ENCODE assay signal across 1 cellular context in the genomic region with DNA sequence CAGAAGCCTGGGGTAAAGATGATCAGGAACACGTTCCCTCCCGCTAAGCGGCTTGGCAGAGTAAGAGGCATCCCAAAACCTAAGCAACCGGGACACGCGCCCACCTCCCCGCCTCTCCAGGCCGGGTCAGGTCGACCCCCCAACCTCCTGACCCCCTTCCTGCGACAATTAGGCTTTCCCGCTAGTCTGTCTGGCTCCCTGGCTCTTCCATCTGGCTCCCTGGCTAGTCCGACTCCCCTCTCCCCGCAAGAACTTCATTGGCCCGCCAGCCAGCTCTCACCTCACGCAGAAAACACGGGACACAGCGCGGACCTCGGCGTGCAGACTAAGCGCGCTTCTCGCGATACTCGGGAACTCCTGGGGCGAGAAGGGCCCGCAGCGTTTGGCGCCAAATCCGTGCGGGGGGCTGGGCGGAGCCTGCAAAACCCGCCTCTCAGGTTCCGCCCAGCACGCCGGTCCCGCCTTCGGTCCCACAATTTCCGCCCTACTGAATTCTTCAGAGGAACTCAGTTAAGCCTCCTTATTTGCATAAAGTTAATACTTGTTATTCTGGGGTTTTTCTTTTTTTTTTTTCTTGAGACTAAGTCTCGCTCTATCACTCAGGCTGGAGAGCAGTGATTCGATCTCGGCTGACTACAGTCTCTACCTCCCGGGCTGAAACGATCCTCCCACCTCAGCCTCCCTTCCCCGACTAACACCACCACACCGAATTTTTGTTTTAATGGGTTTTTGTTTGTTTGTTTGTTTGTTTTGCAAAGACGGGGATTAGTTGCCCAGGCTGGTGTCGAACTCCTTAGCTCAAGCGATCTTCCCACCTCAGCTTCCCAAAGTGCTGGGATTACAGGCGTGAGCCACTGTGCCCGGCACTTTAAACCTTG.
TF ChIP-seq lines count a peak whose summit lies in the region.

TSS of gene TIPIN (minus strand) at position 327 of the 878 bp plus-strand sequence. CDS start 3,738 bp downstream, outside the sequence.

TF ChIP-seq in HepG2, 621 proteins besides CTCF, POLR2A, EP300 and RAD21 (continued from another document and continues in another):
- peak; percentile 82 for TF ChIP-seq NRL (CRISPR knock-in tag; IDR thresholded peaks at IDR 0.05; ENCODE audit: borderline replicate concordance)
- TF ChIP-seq ZNF615 (CRISPR knock-in tag; IDR thresholded peaks at IDR 0.05; ENCODE audit: borderline replicate concordance): no peak
- TF ChIP-seq, protein P1, sequence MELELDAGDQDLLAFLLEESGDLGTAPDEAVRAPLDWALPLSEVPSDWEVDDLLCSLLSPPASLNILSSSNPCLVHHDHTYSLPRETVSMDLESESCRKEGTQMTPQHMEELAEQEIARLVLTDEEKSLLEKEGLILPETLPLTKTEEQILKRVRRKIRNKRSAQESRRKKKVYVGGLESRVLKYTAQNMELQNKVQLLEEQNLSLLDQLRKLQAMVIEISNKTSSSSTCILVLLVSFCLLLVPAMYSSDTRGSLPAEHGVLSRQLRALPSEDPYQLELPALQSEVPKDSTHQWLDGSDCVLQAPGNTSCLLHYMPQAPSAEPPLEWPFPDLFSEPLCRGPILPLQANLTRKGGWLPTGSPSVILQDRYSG (CRISPR knock-in tag; IDR thresholded peaks at IDR 0.05): no peak
- peak; percentile 68; the same call in 1 of the 2 replicates for TF ChIP-seq REPIN1 (CRISPR knock-in tag; IDR thresholded peaks at IDR 0.05; ENCODE audit: borderline replicate concordance, low read depth)
- no peak for TF ChIP-seq SRF (IDR thresholded peaks at IDR 0.05; ENCODE audit: low read depth, low read length)
- TF ChIP-seq NR2F6 (IDR thresholded peaks at IDR 0.05): no peak
- 0 out of 2 replicates have a peak, but pooled peaks have one; percentile 21 for TF ChIP-seq NR2F6 (CRISPR knock-in tag; IDR thresholded peaks at IDR 0.05)
- no peak for TF ChIP-seq ZNF317 (CRISPR knock-in tag; IDR thresholded peaks at IDR 0.05)
- peak; percentile 91; the same call in 1 of the 2 replicates for TF ChIP-seq ZNF101 (CRISPR knock-in tag; IDR thresholded peaks at IDR 0.05; ENCODE audit: borderline replicate concordance, low read depth)
- TF ChIP-seq ZNF687 (CRISPR knock-in tag; IDR thresholded peaks at IDR 0.05): peak; percentile 97
- no peak for TF ChIP-seq ZIK1 (CRISPR knock-in tag; IDR thresholded peaks at IDR 0.05; ENCODE audit: borderline replicate concordance, low read depth)
- no peak; the same call in none of the 2 replicates for TF ChIP-seq SALL2 (CRISPR knock-in tag; IDR thresholded peaks at IDR 0.05)
- 0 out of 2 replicates have a peak, but pooled peaks have one; percentile 41 for TF ChIP-seq ZNF121 (CRISPR knock-in tag; IDR thresholded peaks at IDR 0.05)
- TF ChIP-seq ZNF704 (CRISPR knock-in tag; IDR thresholded peaks at IDR 0.05; ENCODE audit: borderline replicate concordance): peak; percentile 72; the same call in 1 of the 2 replicates
- TF ChIP-seq THAP8 (CRISPR knock-in tag; IDR thresholded peaks at IDR 0.05; ENCODE audit: borderline replicate concordance): no peak; the same call in 1 of the 2 replicates
- no peak for TF ChIP-seq FOXP1 (IDR thresholded peaks at IDR 0.05)
- peak; percentile 15; the same call in 1 of the 2 replicates for TF ChIP-seq FOXP1 (CRISPR knock-in tag; IDR thresholded peaks at IDR 0.05)
- TF ChIP-seq ZNF556 (CRISPR knock-in tag; IDR thresholded peaks at IDR 0.05; ENCODE audit: borderline replicate concordance): 0 out of 2 replicates have a peak, but pooled peaks have one; percentile 51
- peak; percentile 80; the same call in 1 of the 2 replicates for TF ChIP-seq ZNF274 (CRISPR knock-in tag; IDR thresholded peaks at IDR 0.05)
- peak; percentile 90; the same call in 1 of the 2 replicates for TF ChIP-seq ZNF251 (CRISPR knock-in tag; IDR thresholded peaks at IDR 0.05)
- TF ChIP-seq, protein P2, sequence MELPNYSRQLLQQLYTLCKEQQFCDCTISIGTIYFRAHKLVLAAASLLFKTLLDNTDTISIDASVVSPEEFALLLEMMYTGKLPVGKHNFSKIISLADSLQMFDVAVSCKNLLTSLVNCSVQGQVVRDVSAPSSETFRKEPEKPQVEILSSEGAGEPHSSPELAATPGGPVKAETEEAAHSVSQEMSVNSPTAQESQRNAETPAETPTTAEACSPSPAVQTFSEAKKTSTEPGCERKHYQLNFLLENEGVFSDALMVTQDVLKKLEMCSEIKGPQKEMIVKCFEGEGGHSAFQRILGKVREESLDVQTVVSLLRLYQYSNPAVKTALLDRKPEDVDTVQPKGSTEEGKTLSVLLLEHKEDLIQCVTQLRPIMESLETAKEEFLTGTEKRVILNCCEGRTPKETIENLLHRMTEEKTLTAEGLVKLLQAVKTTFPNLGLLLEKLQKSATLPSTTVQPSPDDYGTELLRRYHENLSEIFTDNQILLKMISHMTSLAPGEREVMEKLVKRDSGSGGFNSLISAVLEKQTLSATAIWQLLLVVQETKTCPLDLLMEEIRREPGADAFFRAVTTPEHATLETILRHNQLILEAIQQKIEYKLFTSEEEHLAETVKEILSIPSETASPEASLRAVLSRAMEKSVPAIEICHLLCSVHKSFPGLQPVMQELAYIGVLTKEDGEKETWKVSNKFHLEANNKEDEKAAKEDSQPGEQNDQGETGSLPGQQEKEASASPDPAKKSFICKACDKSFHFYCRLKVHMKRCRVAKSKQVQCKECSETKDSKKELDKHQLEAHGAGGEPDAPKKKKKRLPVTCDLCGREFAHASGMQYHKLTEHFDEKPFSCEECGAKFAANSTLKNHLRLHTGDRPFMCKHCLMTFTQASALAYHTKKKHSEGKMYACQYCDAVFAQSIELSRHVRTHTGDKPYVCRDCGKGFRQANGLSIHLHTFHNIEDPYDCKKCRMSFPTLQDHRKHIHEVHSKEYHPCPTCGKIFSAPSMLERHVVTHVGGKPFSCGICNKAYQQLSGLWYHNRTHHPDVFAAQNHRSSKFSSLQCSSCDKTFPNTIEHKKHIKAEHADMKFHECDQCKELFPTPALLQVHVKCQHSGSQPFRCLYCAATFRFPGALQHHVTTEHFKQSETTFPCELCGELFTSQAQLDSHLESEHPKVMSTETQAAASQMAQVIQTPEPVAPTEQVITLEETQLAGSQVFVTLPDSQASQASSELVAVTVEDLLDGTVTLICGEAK (IDR thresholded peaks at IDR 0.05): no peak
- TF ChIP-seq, protein P2 (CRISPR knock-in tag; IDR thresholded peaks at IDR 0.05): peak; percentile 87
- no peak for TF ChIP-seq ZNF354B (CRISPR knock-in tag; IDR thresholded peaks at IDR 0.05)
- peak; percentile 63; the same call in 1 of the 2 replicates for TF ChIP-seq ZFY (CRISPR knock-in tag; IDR thresholded peaks at IDR 0.05)
- TF ChIP-seq TBX2 (CRISPR knock-in tag; IDR thresholded peaks at IDR 0.05; ENCODE audit: borderline replicate concordance): peak; percentile 92
- TF ChIP-seq ZNF784 (CRISPR knock-in tag; IDR thresholded peaks at IDR 0.05; ENCODE audit: borderline replicate concordance): peak; percentile 73; the same call in 1 of the 2 replicates
- TF ChIP-seq MAFK (conservative IDR thresholded peaks at IDR 0.05 in 1 of 2, IDR thresholded peaks at IDR 0.05 in 1 of 2; ENCODE audit: low read length in 2 of 2): no peak
- TF ChIP-seq BRCA1 (CRISPR knock-in tag; IDR thresholded peaks at IDR 0.05): no peak
- TF ChIP-seq, protein P3, sequence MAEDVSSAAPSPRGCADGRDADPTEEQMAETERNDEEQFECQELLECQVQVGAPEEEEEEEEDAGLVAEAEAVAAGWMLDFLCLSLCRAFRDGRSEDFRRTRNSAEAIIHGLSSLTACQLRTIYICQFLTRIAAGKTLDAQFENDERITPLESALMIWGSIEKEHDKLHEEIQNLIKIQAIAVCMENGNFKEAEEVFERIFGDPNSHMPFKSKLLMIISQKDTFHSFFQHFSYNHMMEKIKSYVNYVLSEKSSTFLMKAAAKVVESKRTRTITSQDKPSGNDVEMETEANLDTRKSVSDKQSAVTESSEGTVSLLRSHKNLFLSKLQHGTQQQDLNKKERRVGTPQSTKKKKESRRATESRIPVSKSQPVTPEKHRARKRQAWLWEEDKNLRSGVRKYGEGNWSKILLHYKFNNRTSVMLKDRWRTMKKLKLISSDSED (CRISPR knock-in tag; IDR thresholded peaks at IDR 0.05): no peak
- no peak for TF ChIP-seq MBNL3 (CRISPR knock-in tag; conservative IDR thresholded peaks at IDR 0.05)
